ENCODE assay signal across 11 cellular contexts in genomic region chr2:65067806-65068553, GRCh38. TPM values are rescaled to one million over a fixed set of nuclear protein-coding genes. Genes with fewer than 3 reads are reported as not detected.
DNase-seq lines count a peak whose midpoint lies in the region; ATAC-seq and TF ChIP-seq lines count a peak whose summit lies in the region.
"Had no signal": no experiment of that assay in that cellular context is flagged by ENCODE, and none has a peak within 500 bp of the region (broad histone marks: within the 10 kb centered on the region; RNA-seq: fewer than 3 reads in every experiment).

No MANE protein-coding gene starts in this region.

- no peak overlapping the region for H2BK5ac ChIP-seq in H9 (ENCODE audit: insufficient read length, low read length)

- no peak overlapping the region for H2BK15ac ChIP-seq in H9 (ENCODE audit: low read depth, low read length)

- no CpG with 5 or more reads among the region's 14 CpGs for WGBS in H9 (ENCODE audit: extremely low coverage, insufficient read length, low lambda C conversion rate)

- no peaks in the 10 kb centered on the region for H3K9me3 ChIP-seq in BLaER1
- H3K9me3 ChIP-seq in H9 (ENCODE audit: control insufficient read depth, low read depth, low read length), result no peaks in the 10 kb centered on the region
- H3K9me3 ChIP-seq in ascending aorta, result no peaks in the 10 kb centered on the region
- H3K9me3 ChIP-seq in PC-3 (ENCODE audit: low read length), result no peaks in the 10 kb centered on the region
- H3K9me3 ChIP-seq: MG63 had no signal

- no peak overlapping the region for H4K5ac ChIP-seq in H9 (ENCODE audit: insufficient read length, low read depth, low read length)

- H3K79me2 ChIP-seq in H9 (ENCODE audit: insufficient read depth, low read length) (peaks cover 6% of the 10 kb centered on the region; the same call in 1 of the 2 replicates), PC-3 (ENCODE audit: low read length) (no peaks in the 10 kb centered on the region; the same call in 1 of the 2 replicates)

- H3K14ac ChIP-seq in H9 (ENCODE audit: insufficient read depth, low read length), result no peak overlapping the region

- no peak overlapping the region for H2BK12ac ChIP-seq in H9 (ENCODE audit: insufficient read length, low read depth, low read length)

- H3K4me3 ChIP-seq in BLaER1 (no peak overlapping the region), ascending aorta (no peak overlapping the region), PC-3 (ENCODE audit: low read length) (no peak overlapping the region)
- H3K4me3 ChIP-seq: cardiac muscle cell, MG63 had no signal

- H3K27me3 ChIP-seq in BLaER1 (no peaks in the 10 kb centered on the region), H9 (ENCODE audit: insufficient read depth, low read length) (no peaks in the 10 kb centered on the region), ascending aorta (no peaks in the 10 kb centered on the region), PC-3 (ENCODE audit: low read length) (no peaks in the 10 kb centered on the region)
- H3K27me3 ChIP-seq: cardiac muscle cell, MG63 had no signal

- H3K4me1 ChIP-seq in BLaER1 (peaks cover 78% of the 10 kb centered on the region), H9 (ENCODE audit: insufficient read depth, low read length) (no peaks in the 10 kb centered on the region), ascending aorta (peaks cover 7 to 52% of the 10 kb centered on the region in 2 donors), PC-3 (ENCODE audit: insufficient read depth, low read length) (peaks cover 50% of the 10 kb centered on the region)

- peaks cover 24 to 36% (median 33%) of the 10 kb centered on the region in 3 experiments; a peak in 6 of 7 replicates for H3K36me3 Mint-ChIP-seq in H9 (ENCODE audit: insufficient read depth in 1 of 3, low read depth in 3 of 3)

- H3F3A ChIP-seq in PC-3 (ENCODE audit: low read length, unreplicated experiment), result peaks cover 3% of the 10 kb centered on the region

- no peak overlapping the region for H2BK20ac ChIP-seq in H9 (ENCODE audit: low read depth, low read length, poor library complexity, severe bottlenecking)

- H3K27ac ChIP-seq in BLaER1, result peak overlapping the region; percentile 75; the same call in 1 of the 2 replicates
- H3K27ac ChIP-seq in H9 (ENCODE audit: insufficient read length, low read depth, low read length), result no peak overlapping the region
- peak overlapping the region; percentile 62 to 67 for H3K27ac ChIP-seq in ascending aorta
- no peak overlapping the region for H3K27ac ChIP-seq in PC-3 (ENCODE audit: low read length)
- H3K27ac ChIP-seq: cardiac muscle cell had no signal

- H3K27me3 Mint-ChIP-seq in H9 (ENCODE audit: low read depth), result no peaks in the 10 kb centered on the region

- H3K4ac ChIP-seq in H9 (ENCODE audit: low read depth, low read length), result no peak overlapping the region

- TF ChIP-seq CTCF in H9 (conservative IDR thresholded peaks at IDR 0.05) (no peak), ascending aorta (IDR thresholded peaks at IDR 0.05) (no peak), PC-3 (conservative IDR thresholded peaks at IDR 0.05; ENCODE audit: low read depth, low read length) (no peak)

- H3K56ac ChIP-seq in H9 (ENCODE audit: insufficient read length, low read depth, low read length), result no peak overlapping the region

- CTCF ChIA-PET in PC-3 (lab: Charles Lee), result interaction anchor here (0.6 kb wide), 2 partner anchors 12 to 62 kb away, joined by 3 to 6 read pairs; partner anchors contain the start of gene RAB1A

- peaks cover 38% of the 10 kb centered on the region for H3K36me3 ChIP-seq in BLaER1
- H3K36me3 ChIP-seq in ascending aorta, result peaks cover 20 to 23% of the 10 kb centered on the region in 2 donors
- no peaks in the 10 kb centered on the region; the same call in 1 of the 2 replicates for H3K36me3 ChIP-seq in PC-3 (ENCODE audit: low read depth, low read length)

- H3K9ac ChIP-seq in BLaER1 (0 out of 2 replicates have a peak overlapping the region, but pooled peaks have one; percentile 13), H9 (ENCODE audit: extremely low read depth, insufficient read length, low read length) (no peak overlapping the region), PC-3 (ENCODE audit: low read length) (no peak overlapping the region)

- peaks cover under 1% of the 10 kb centered on the region for H3K79me1 ChIP-seq in H9 (ENCODE audit: insufficient read depth, low read depth, low read length, poor library complexity, severe bottlenecking)

- no TSS peak for BruUV-seq in PC-3 (replicated peaks; lab: Mats Ljungman, UMichigan)

- H3K9me3 Mint-ChIP-seq in H9, result no peaks in the 10 kb centered on the region

- H2AFZ ChIP-seq in H9 (ENCODE audit: low read length), result no peak overlapping the region
- no peak overlapping the region for H2AFZ ChIP-seq in PC-3 (ENCODE audit: low read length)

- H3K4me3 Mint-ChIP-seq in H9, result no peak overlapping the region

- POLR2A ChIA-PET in PC-3 (lab: Charles Lee; ENCODE audit: unreplicated experiment), result no interaction called here

- no peak overlapping the region for H2AK5ac ChIP-seq in H9 (ENCODE audit: insufficient read length, low read length)

- H3T11ph ChIP-seq in H9 (ENCODE audit: low read length), result no peak overlapping the region

- peaks cover 93% of the 10 kb centered on the region for H4K20me1 ChIP-seq in BLaER1
- H4K20me1 ChIP-seq in H9 (ENCODE audit: control insufficient read depth, insufficient read depth, insufficient read length), result peaks cover 2% of the 10 kb centered on the region
- H4K20me1 ChIP-seq in PC-3 (ENCODE audit: low read length), result no peaks in the 10 kb centered on the region

- intact Hi-C loops in ascending aorta (cut with DNase I), result no loop called here
- intact Hi-C loops in PC-3 (cut with micrococcal nuclease), result loop anchor here (10.0 kb wide), 1 partner anchor 197 kb away; no protein-coding TSS in a partner anchor

- H3K4me2 ChIP-seq in BLaER1 (peak overlapping the region; percentile 73), H9 (ENCODE audit: insufficient read depth, insufficient read length, low read length) (no peak overlapping the region), PC-3 (ENCODE audit: low read length) (no peak overlapping the region)

- H3K18ac ChIP-seq in H9 (ENCODE audit: insufficient read length, low read depth, low read length), result no peak overlapping the region

- no peak overlapping the region for H4K91ac ChIP-seq in H9 (ENCODE audit: insufficient read length, low read depth, low read length)

- DNase-seq in H9 (no peak), ascending aorta (ENCODE audit: low spot score in 2 of 2) (no peak), myocyte (ENCODE audit: low read depth) (peak; percentile 44), NCI-H1092 (lab: John Stamatoyannopoulos, UW) (no peak), PC-3 (no peak)
- DNase-seq: MG63, NCI-H69 had no signal

- peaks cover 7 to 8% of the 10 kb centered on the region in 2 experiments; a peak in 2 of 4 replicates for H3K4me1 Mint-ChIP-seq in H9

- H2BK120ac ChIP-seq in H9 (ENCODE audit: low read depth, low read length, poor library complexity, severe bottlenecking), result no peak overlapping the region

- H3K23me2 ChIP-seq in H9 (ENCODE audit: insufficient read length, low read depth, low read length, poor library complexity, severe bottlenecking), result no peaks in the 10 kb centered on the region

- H3K23ac ChIP-seq in H9 (ENCODE audit: insufficient read length, low read depth, low read length), result no peak overlapping the region

- no peaks in the 10 kb centered on the region for H3K9me2 ChIP-seq in PC-3 (replicated peaks; ENCODE audit: low read length)

- peak overlapping the region in 2 of 3 experiments; percentile 58 to 81; a peak in 4 of 7 replicates for H3K27ac Mint-ChIP-seq in H9

- ATAC-seq in HG03039 (IDR thresholded peaks at IDR 0.05; ENCODE audit: unreplicated experiment), result no peak
- no peak for ATAC-seq in PC-3
- no peak for ATAC-seq in GM21447 (IDR thresholded peaks at IDR 0.05; ENCODE audit: unreplicated experiment)

- no peak overlapping the region for H4K8ac ChIP-seq in H9 (replicated peaks; ENCODE audit: insufficient read length, low read depth, low read length)

RNA-seq across cellular contexts. Expression of gene CEP68, which starts 11.8 kb away (rescaled TPM):
- total RNA-seq in H9 (2021), result 18.5 and 20.2 TPM in 2 replicates
- 30.8 TPM for total RNA-seq in ascending aorta
- total RNA-seq in myocyte, result 25.0 and 36.8 TPM in 2 replicates
- 12.4 TPM for polyA plus RNA-seq in myocyte (2012)
- 3.4 and 7.0 TPM in 2 replicates for total RNA-seq in PC-3 (2014; rRNA removed)

Comparison
In these comparisons a context has a peak if more than half of its experiments do, and no peak if none do; other contexts are left out.
1. H3K27ac ChIP-seq: peak in BLaER1 (single experiment) and ascending aorta (2 of 2); none in H9 (single experiment) and PC-3 (single experiment).